ENCODE assay signal across 8 cellular contexts in the genomic region with DNA sequence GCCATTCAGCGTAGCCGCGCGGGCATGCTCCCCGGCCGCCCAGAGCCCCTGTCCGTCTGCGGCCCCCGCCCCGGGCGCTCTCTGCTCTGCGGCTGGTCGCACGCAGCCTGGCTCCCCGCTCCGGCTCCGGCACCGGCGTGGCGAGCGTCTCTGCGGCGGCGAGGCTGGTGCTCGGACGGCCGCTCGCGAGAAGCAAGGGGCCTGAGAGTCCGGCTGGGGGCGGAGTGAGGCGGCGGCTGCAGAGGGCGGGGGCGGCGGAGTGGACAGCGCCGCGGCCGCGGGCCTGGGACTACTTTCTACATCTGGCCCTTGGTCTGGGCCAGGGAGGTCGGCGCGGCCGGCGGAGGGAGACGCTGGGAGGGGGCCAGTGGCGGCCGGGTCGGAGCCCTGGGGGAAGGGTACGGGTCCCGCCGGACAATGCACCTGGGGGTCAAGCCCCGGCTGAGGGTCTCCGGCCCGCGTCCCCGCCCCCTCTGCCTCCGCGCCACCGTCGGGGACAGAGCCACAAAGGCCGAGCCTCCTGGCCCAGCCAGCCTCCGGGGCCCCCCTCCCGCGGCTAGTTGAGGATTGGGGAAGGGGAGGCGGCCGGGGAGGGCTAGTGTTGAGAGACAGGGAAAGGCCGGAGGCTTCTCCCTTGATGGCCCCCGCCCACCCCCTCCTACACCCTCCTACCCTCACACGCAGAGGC. TPM values are rescaled to one million over a fixed set of nuclear protein-coding genes. Genes with fewer than 3 reads are reported as not detected.
DNase-seq lines count a peak whose midpoint lies in the region.

A gene with protein sequence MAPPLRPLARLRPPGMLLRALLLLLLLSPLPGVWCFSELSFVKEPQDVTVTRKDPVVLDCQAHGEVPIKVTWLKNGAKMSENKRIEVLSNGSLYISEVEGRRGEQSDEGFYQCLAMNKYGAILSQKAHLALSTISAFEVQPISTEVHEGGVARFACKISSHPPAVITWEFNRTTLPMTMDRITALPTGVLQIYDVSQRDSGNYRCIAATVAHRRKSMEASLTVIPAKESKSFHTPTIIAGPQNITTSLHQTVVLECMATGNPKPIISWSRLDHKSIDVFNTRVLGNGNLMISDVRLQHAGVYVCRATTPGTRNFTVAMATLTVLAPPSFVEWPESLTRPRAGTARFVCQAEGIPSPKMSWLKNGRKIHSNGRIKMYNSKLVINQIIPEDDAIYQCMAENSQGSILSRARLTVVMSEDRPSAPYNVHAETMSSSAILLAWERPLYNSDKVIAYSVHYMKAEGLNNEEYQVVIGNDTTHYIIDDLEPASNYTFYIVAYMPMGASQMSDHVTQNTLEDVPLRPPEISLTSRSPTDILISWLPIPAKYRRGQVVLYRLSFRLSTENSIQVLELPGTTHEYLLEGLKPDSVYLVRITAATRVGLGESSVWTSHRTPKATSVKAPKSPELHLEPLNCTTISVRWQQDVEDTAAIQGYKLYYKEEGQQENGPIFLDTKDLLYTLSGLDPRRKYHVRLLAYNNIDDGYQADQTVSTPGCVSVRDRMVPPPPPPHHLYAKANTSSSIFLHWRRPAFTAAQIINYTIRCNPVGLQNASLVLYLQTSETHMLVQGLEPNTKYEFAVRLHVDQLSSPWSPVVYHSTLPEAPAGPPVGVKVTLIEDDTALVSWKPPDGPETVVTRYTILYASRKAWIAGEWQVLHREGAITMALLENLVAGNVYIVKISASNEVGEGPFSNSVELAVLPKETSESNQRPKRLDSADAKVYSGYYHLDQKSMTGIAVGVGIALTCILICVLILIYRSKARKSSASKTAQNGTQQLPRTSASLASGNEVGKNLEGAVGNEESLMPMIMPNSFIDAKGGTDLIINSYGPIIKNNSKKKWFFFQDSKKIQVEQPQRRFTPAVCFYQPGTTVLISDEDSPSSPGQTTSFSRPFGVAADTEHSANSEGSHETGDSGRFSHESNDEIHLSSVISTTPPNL (minus strand): TSS at position 226 of the 688 bp plus-strand sequence. CDS start 221 bp downstream, at position 5.

- peaks cover 26% of the 10 kb centered on the region for H3K4me1 ChIP-seq in HUES48 (ENCODE audit: control insufficient read depth, insufficient read depth, low read length)

- H3K27me3 ChIP-seq in HUES48 (ENCODE audit: control insufficient read depth, insufficient read depth, low read length), result peaks cover 81% of the 10 kb centered on the region

- no peaks in the 10 kb centered on the region for H3K36me3 ChIP-seq in HUES48 (ENCODE audit: control insufficient read depth, insufficient read depth, low read length)

- H3K4me3 ChIP-seq in HUES48 (ENCODE audit: low read depth, low read length), result peak within 1 kb of the TSS; percentile 66

- peak; percentile 48 for DNase-seq in Daoy (ENCODE audit: low read depth)
- peak; percentile 53 for DNase-seq in activated CD8-positive, alpha-beta memory T cell treated with anti-CD3 and anti-CD28 coated beads, Interleukin-2, amount 50 U/mL, for 48 hours
- DNase-seq in glomerular endothelial cell (ENCODE audit: extremely low read depth, low read depth, low spot score), result no peak
- DNase-seq in non-pigmented ciliary epithelial cell (ENCODE audit: low read depth), result peak; percentile 3
- no peak for DNase-seq in CD1c-positive myeloid dendritic cell (ENCODE audit: extremely low spot score)
- DNase-seq in NCI-H2107 (lab: John Stamatoyannopoulos, UW), result no peak
- no peak for DNase-seq in NCI-H1694 (lab: John Stamatoyannopoulos, UW)

- peak within 1 kb of the TSS; percentile 60 for H3K27ac ChIP-seq in HUES48 (ENCODE audit: low read depth, low read length)

- H3K9ac ChIP-seq in HUES48 (ENCODE audit: low read depth, low read length), result no peak within 1 kb of the TSS

- H3K9me3 ChIP-seq in HUES48 (ENCODE audit: control insufficient read depth, insufficient read depth, low read length), result no peaks in the 10 kb centered on the region

RNA-seq across cellular contexts. Expression of the gene that starts here (rescaled TPM):
- total RNA-seq in Daoy (2014; rRNA removed; shearing (Covaris generic)), result 0.63 and 2.9 TPM in 2 replicates
- 8.6 and 11.9 TPM in 2 replicates for total RNA-seq in glomerular endothelial cell

Comparison
In these comparisons a context has a peak if more than half of its experiments do, and no peak if none do; other contexts are left out.
1. DNase-seq: peak in Daoy (single experiment), activated CD8-positive, alpha-beta memory T cell treated with anti-CD3 and anti-CD28 coated beads, Interleukin-2, amount 50 U/mL, for 48 hours (single experiment) and non-pigmented ciliary epithelial cell (single experiment); none in glomerular endothelial cell (single experiment), CD1c-positive myeloid dendritic cell (single experiment), NCI-H2107 (single experiment) and NCI-H1694 (single experiment).